In genomic region chr4:140080883-140081282, GRCh38 we compare ENCODE assay signal across 20 cellular contexts.
DNase-seq lines count a peak whose midpoint lies in the region; ATAC-seq and TF ChIP-seq lines count a peak whose summit lies in the region.
"Had no signal": no experiment of that assay in that cellular context is flagged by ENCODE, and none has a peak within 500 bp of the region (broad histone marks: within the 10 kb centered on the region; RNA-seq: fewer than 3 reads in every experiment).

No MANE protein-coding gene starts in this region.

- no peak overlapping the region for H3K27ac Mint-ChIP-seq in activated CD4-positive, alpha-beta T cell treated with anti-CD3 and anti-CD28 coated beads for 36 hours
- no peak overlapping the region for H3K27ac Mint-ChIP-seq in activated CD4-positive, alpha-beta T cell treated with anti-CD3 and anti-CD28 coated beads, Interleukin-2, amount 10 ng/mL, durations not matched to agents 7 days and 5 days
- peak overlapping the region; percentile 40 for H3K27ac Mint-ChIP-seq in activated naive CD8-positive, alpha-beta T cell treated with anti-CD3 and anti-CD28 coated beads for 36 hours
- H3K27ac Mint-ChIP-seq in mesothelial cell of epicardium = peak overlapping the region; percentile 28
- H3K27ac Mint-ChIP-seq: activated T-helper 1 cell treated with anti-CD3 and anti-CD28 coated beads, Interleukin-12 subunit alpha, Interleukin-12 subunit beta, Interleukin-2, Interleukin-4 antibody, amounts not matched to agents 30 ng/mL and 10 ng/mL and 1 ng/mL, durations not matched to agents 14 hours and 24 hours and 36 hours had no signal

- H3K4me1 Mint-ChIP-seq in activated CD4-positive, alpha-beta T cell treated with anti-CD3 and anti-CD28 coated beads for 36 hours = peaks cover 34% of the 10 kb centered on the region
- peaks cover 28% of the 10 kb centered on the region for H3K4me1 Mint-ChIP-seq in activated CD4-positive, alpha-beta T cell treated with anti-CD3 and anti-CD28 coated beads, Interleukin-2, amount 10 ng/mL, durations not matched to agents 7 days and 5 days
- H3K4me1 Mint-ChIP-seq in activated naive CD8-positive, alpha-beta T cell treated with anti-CD3 and anti-CD28 coated beads for 36 hours = peaks cover 37% of the 10 kb centered on the region
- peaks cover 55% of the 10 kb centered on the region for H3K4me1 Mint-ChIP-seq in mesothelial cell of epicardium

- H3K4me3 ChIP-seq in vagina = no peak overlapping the region
- H3K4me3 ChIP-seq: colonic mucosa, heart left ventricle, psoas muscle, thoracic aorta had no signal

- intact Hi-C loops in activated CD4-positive, alpha-beta T cell treated with anti-CD3 and anti-CD28 coated beads for 36 hours (cut with DNase I, micrococcal nuclease) = loop anchor here in 1 of 2 experiments (1.0 kb wide), 1 partner anchor 9 kb away; no protein-coding TSS in a partner anchor
- intact Hi-C loops in vagina (cut with DNase I) = no loop called here

- POLR2A ChIA-PET in activated CD4-positive, alpha-beta T cell treated with anti-CD3 and anti-CD28 coated beads for 36 hours (lab: Charles Lee) = interaction anchor here (0.6 kb wide), 1 partner anchor 154 kb away, joined by 4 read pairs; no protein-coding TSS in a partner anchor
- POLR2A ChIA-PET in activated CD4-positive, alpha-beta T cell treated with anti-CD3 and anti-CD28 coated beads, Interleukin-2, amount 10 ng/mL, durations not matched to agents 7 days and 5 days (lab: Charles Lee) = no interaction called here

- ATAC-seq in activated CD4-positive, alpha-beta T cell treated with anti-CD3 and anti-CD28 coated beads for 36 hours = peak; percentile 76
- ATAC-seq in HG02763 (IDR thresholded peaks at IDR 0.05; ENCODE audit: unreplicated experiment) = no peak
- ATAC-seq: heart left ventricle, psoas muscle had no signal

- peaks cover 2% of the 10 kb centered on the region for H3K36me3 Mint-ChIP-seq in activated CD4-positive, alpha-beta T cell treated with anti-CD3 and anti-CD28 coated beads for 36 hours (ENCODE audit: low read depth)
- no peaks in the 10 kb centered on the region for H3K36me3 Mint-ChIP-seq in activated CD4-positive, alpha-beta T cell treated with anti-CD3 and anti-CD28 coated beads, Interleukin-2, amount 10 ng/mL, durations not matched to agents 7 days and 5 days (ENCODE audit: low read depth)
- H3K36me3 Mint-ChIP-seq in activated naive CD8-positive, alpha-beta T cell treated with anti-CD3 and anti-CD28 coated beads for 36 hours = no peaks in the 10 kb centered on the region
- H3K36me3 Mint-ChIP-seq in mesothelial cell of epicardium = no peaks in the 10 kb centered on the region

- no peaks in the 10 kb centered on the region for H3K9me3 Mint-ChIP-seq in activated CD4-positive, alpha-beta T cell treated with anti-CD3 and anti-CD28 coated beads for 36 hours (ENCODE audit: low read depth)
- H3K9me3 Mint-ChIP-seq in activated CD4-positive, alpha-beta T cell treated with anti-CD3 and anti-CD28 coated beads, Interleukin-2, amount 10 ng/mL, durations not matched to agents 7 days and 5 days = peaks cover 6% of the 10 kb centered on the region
- no peaks in the 10 kb centered on the region for H3K9me3 Mint-ChIP-seq in activated naive CD8-positive, alpha-beta T cell treated with anti-CD3 and anti-CD28 coated beads for 36 hours
- no peaks in the 10 kb centered on the region for H3K9me3 Mint-ChIP-seq in mesothelial cell of epicardium
- H3K9me3 Mint-ChIP-seq: activated T-helper 1 cell treated with anti-CD3 and anti-CD28 coated beads, Interleukin-12 subunit alpha, Interleukin-12 subunit beta, Interleukin-2, Interleukin-4 antibody, amounts not matched to agents 30 ng/mL and 10 ng/mL and 1 ng/mL, durations not matched to agents 14 hours and 24 hours and 36 hours had no signal

- no peak overlapping the region for H3K4me3 Mint-ChIP-seq in activated CD4-positive, alpha-beta T cell treated with anti-CD3 and anti-CD28 coated beads for 36 hours
- H3K4me3 Mint-ChIP-seq in activated CD4-positive, alpha-beta T cell treated with anti-CD3 and anti-CD28 coated beads, Interleukin-2, amount 10 ng/mL, durations not matched to agents 7 days and 5 days = no peak overlapping the region
- no peak overlapping the region for H3K4me3 Mint-ChIP-seq in activated naive CD8-positive, alpha-beta T cell treated with anti-CD3 and anti-CD28 coated beads for 36 hours
- H3K4me3 Mint-ChIP-seq in mesothelial cell of epicardium = no peak overlapping the region
- H3K4me3 Mint-ChIP-seq: activated T-helper 1 cell treated with anti-CD3 and anti-CD28 coated beads, Interleukin-12 subunit alpha, Interleukin-12 subunit beta, Interleukin-2, Interleukin-4 antibody, amounts not matched to agents 30 ng/mL and 10 ng/mL and 1 ng/mL, durations not matched to agents 14 hours and 24 hours and 36 hours had no signal

- TF ChIP-seq POLR2A in vagina (IDR thresholded peaks at IDR 0.05) = no peak

- no peaks in the 10 kb centered on the region for H3K9me3 ChIP-seq in vagina
- H3K9me3 ChIP-seq: colonic mucosa, heart left ventricle, psoas muscle, thoracic aorta had no signal

- DNase-seq in activated CD4-positive, alpha-beta T cell treated with anti-CD3 and anti-CD28 coated beads for 36 hours = no peak
- DNase-seq in activated CD4-positive, alpha-beta T cell treated with anti-CD3 and anti-CD28 coated beads, Interleukin-2, amount 10 ng/mL, durations not matched to agents 7 days and 5 days = no peak
- no peak for DNase-seq in activated naive CD8-positive, alpha-beta T cell treated with anti-CD3 and anti-CD28 coated beads for 36 hours
- DNase-seq in mesothelial cell of epicardium (ENCODE audit: low spot score in 2 of 2, unreplicated experiment in 2 of 2) (no peak), vagina (ENCODE audit: extremely low spot score in 2 of 2) (no peak), NCI-H524 (lab: John Stamatoyannopoulos, UW) (no peak), ecto neural progenitor cell (ENCODE audit: low spot score) (no peak)
- DNase-seq: AML-193, colonic mucosa, COR-L47, DND-41, heart left ventricle, NCI-H187 treated with DMSO at 0.1 percent for 48 hours, psoas muscle, T1000 had no signal

- no peaks in the 10 kb centered on the region for H3K27me3 ChIP-seq in vagina
- H3K27me3 ChIP-seq: colonic mucosa, heart left ventricle had no signal

- H3K27me3 Mint-ChIP-seq in activated CD4-positive, alpha-beta T cell treated with anti-CD3 and anti-CD28 coated beads for 36 hours = peaks cover 6% of the 10 kb centered on the region
- peaks cover 4% of the 10 kb centered on the region for H3K27me3 Mint-ChIP-seq in activated CD4-positive, alpha-beta T cell treated with anti-CD3 and anti-CD28 coated beads, Interleukin-2, amount 10 ng/mL, durations not matched to agents 7 days and 5 days
- peaks cover 11% of the 10 kb centered on the region for H3K27me3 Mint-ChIP-seq in activated naive CD8-positive, alpha-beta T cell treated with anti-CD3 and anti-CD28 coated beads for 36 hours
- H3K27me3 Mint-ChIP-seq in mesothelial cell of epicardium (ENCODE audit: low read depth) = no peaks in the 10 kb centered on the region

- H3K36me3 ChIP-seq in vagina = no peaks in the 10 kb centered on the region
- H3K36me3 ChIP-seq: colonic mucosa, heart left ventricle, thoracic aorta had no signal

- CTCF ChIA-PET in activated CD4-positive, alpha-beta T cell treated with anti-CD3 and anti-CD28 coated beads for 36 hours (lab: Charles Lee) = no interaction called here
- CTCF ChIA-PET in activated CD4-positive, alpha-beta T cell treated with anti-CD3 and anti-CD28 coated beads, Interleukin-2, amount 10 ng/mL, durations not matched to agents 7 days and 5 days (lab: Charles Lee) = interaction anchor here (0.9 to 2.3 kb wide), 2 partner anchors 13 to 42 kb away, joined by 3 to 6 read pairs; no protein-coding TSS in a partner anchor

- H3K27ac ChIP-seq in vagina = peak overlapping the region; percentile 35
- H3K27ac ChIP-seq: 22Rv1, colonic mucosa, heart left ventricle, KMS-11, psoas muscle, thoracic aorta had no signal

- H3K4me1 ChIP-seq in vagina = peaks cover 16% of the 10 kb centered on the region
- H3K4me1 ChIP-seq: colonic mucosa had no signal

- TF ChIP-seq CTCF in mesothelial cell of epicardium (IDR thresholded peaks at IDR 0.05; ENCODE audit: unreplicated experiment) = no peak
- TF ChIP-seq CTCF in vagina (IDR thresholded peaks at IDR 0.05) = no peak

Comparison
In these comparisons a context has a peak if more than half of its experiments do, and no peak if none do; other contexts are left out.
1. H3K27ac Mint-ChIP-seq: peak in activated naive CD8-positive, alpha-beta T cell treated with anti-CD3 and anti-CD28 coated beads for 36 hours (single experiment) and mesothelial cell of epicardium (single experiment); none in activated CD4-positive, alpha-beta T cell treated with anti-CD3 and anti-CD28 coated beads for 36 hours (single experiment) and activated CD4-positive, alpha-beta T cell treated with anti-CD3 and anti-CD28 coated beads, Interleukin-2, amount 10 ng/mL, durations not matched to agents 7 days and 5 days (single experiment).